In genomic region chr5:153357493-153358112, GRCh38 we compare ENCODE assay signal across 18 cellular contexts.
DNase-seq lines count a peak whose midpoint lies in the region; ATAC-seq, FAIRE-seq and TF ChIP-seq lines count a peak whose summit lies in the region.
"Had no signal": no experiment of that assay in that cellular context is flagged by ENCODE, and none has a peak within 500 bp of the region (broad histone marks: within the 10 kb centered on the region; RNA-seq: fewer than 3 reads in every experiment).

No MANE protein-coding gene starts in this region.

- H3K9ac ChIP-seq in OCI-LY3 (ENCODE audit: low read length), result peak overlapping the region; percentile 4; the same call in 1 of the 2 replicates
- H3K9ac ChIP-seq: BLaER1, KMS-11 had no signal

- no peak for TF ChIP-seq RAD21 in A549 (conservative IDR thresholded peaks at IDR 0.05 in 1 of 2, IDR thresholded peaks at IDR 0.05 in 1 of 2)

- intact Hi-C loops in activated T-helper 2 cell treated with anti-CD3 and anti-CD28 coated beads, Interferon-gamma antibody, Interleukin-2, Interleukin-4, amounts not matched to agents 10 μg/mL and 5 μg/mL and 100 μg/mL, durations not matched to agents 14 hours and 24 hours and 36 hours (cut with micrococcal nuclease), result loop anchor here (10.0 kb wide), 1 partner anchor 833 kb away; no protein-coding TSS in a partner anchor

- H3K36me3 Mint-ChIP-seq in activated naive CD4-positive, alpha-beta T cell treated with anti-CD3 and anti-CD28 coated beads, Interleukin-2, amount 50 U/mL, for 72 hours, result peaks cover 7 to 13% of the 10 kb centered on the region in 2 donors
- H3K36me3 Mint-ChIP-seq in activated naive CD4-positive, alpha-beta T cell treated with anti-CD3 and anti-CD28 coated beads, Interleukin-2, amount 10 ng/mL, durations not matched to agents 7 days and 5 days, result no peaks in the 10 kb centered on the region
- H3K36me3 Mint-ChIP-seq in naive thymus-derived CD8-positive, alpha-beta T cell, result no peaks in the 10 kb centered on the region
- no peaks in the 10 kb centered on the region for H3K36me3 Mint-ChIP-seq in activated T-helper 2 cell treated with anti-CD3 and anti-CD28 coated beads, Interferon-gamma antibody, Interleukin-2, Interleukin-4, amounts not matched to agents 10 μg/mL and 5 μg/mL and 100 μg/mL, durations not matched to agents 14 hours and 24 hours and 36 hours (ENCODE audit: low read depth)
- H3K36me3 Mint-ChIP-seq: CD14-positive monocyte; CD4-positive, alpha-beta memory T cell had no signal

- H3K27ac Mint-ChIP-seq in activated naive CD4-positive, alpha-beta T cell treated with anti-CD3 and anti-CD28 coated beads, Interleukin-2, amount 50 U/mL, for 72 hours, result peak overlapping the region; percentile 18 to 58
- no peak overlapping the region for H3K27ac Mint-ChIP-seq in activated naive CD4-positive, alpha-beta T cell treated with anti-CD3 and anti-CD28 coated beads, Interleukin-2, amount 10 ng/mL, durations not matched to agents 7 days and 5 days
- no peak overlapping the region for H3K27ac Mint-ChIP-seq in naive thymus-derived CD8-positive, alpha-beta T cell
- no peak overlapping the region for H3K27ac Mint-ChIP-seq in activated T-helper 2 cell treated with anti-CD3 and anti-CD28 coated beads, Interferon-gamma antibody, Interleukin-2, Interleukin-4, amounts not matched to agents 10 μg/mL and 5 μg/mL and 100 μg/mL, durations not matched to agents 14 hours and 24 hours and 36 hours
- H3K27ac Mint-ChIP-seq: CD14-positive monocyte had no signal

- no peaks in the 10 kb centered on the region for H3K79me2 ChIP-seq in OCI-LY3 (ENCODE audit: low read length)

- H3K27me3 ChIP-seq in OCI-LY3 (ENCODE audit: low read depth, low read length), result no peaks in the 10 kb centered on the region
- H3K27me3 ChIP-seq: BLaER1 had no signal

- 39% methylated on average over 3 of the region's 3 CpGs for whole genome bisulfite sequencing in A549 (ENCODE audit: missing lambda C conversion rate)

- H3K4me2 ChIP-seq in A549 (no peak overlapping the region), OCI-LY3 (ENCODE audit: low read length) (peak overlapping the region; percentile 68)
- H3K4me2 ChIP-seq: BLaER1, KMS-11 had no signal

- no peak for DNase-seq in activated naive CD4-positive, alpha-beta T cell treated with anti-CD3 and anti-CD28 coated beads, Interleukin-2, amount 50 U/mL, for 72 hours (ENCODE audit: low spot score in 2 of 2)
- no peak for DNase-seq in activated naive CD4-positive, alpha-beta T cell treated with anti-CD3 and anti-CD28 coated beads, Interleukin-2, amount 10 ng/mL, durations not matched to agents 7 days and 5 days
- no peak for DNase-seq in A549 (ENCODE audit: low read depth in 1 of 2, low spot score in 1 of 2)
- DNase-seq in GM12891 (ENCODE audit: insufficient read length, low spot score), result no peak
- no peak for DNase-seq in naive thymus-derived CD8-positive, alpha-beta T cell
- no peak for DNase-seq in activated T-helper 2 cell treated with anti-CD3 and anti-CD28 coated beads, Interferon-gamma antibody, Interleukin-2, Interleukin-4, amounts not matched to agents 10 μg/mL and 5 μg/mL and 100 μg/mL, durations not matched to agents 14 hours and 24 hours and 36 hours (ENCODE audit: low spot score)
- DNase-seq: AML-193; CD4-positive, alpha-beta memory T cell; DMS153; DMS79 treated with DMSO at 0.1 percent for 48 hours; GF-D8 had no signal

- TF ChIP-seq EP300 in A549 (IDR thresholded peaks at IDR 0.05), result no peak

- FAIRE-seq in A549 (lab: Jason Lieb, UNC) (no peak), GM12891 (lab: Jason Lieb, UNC) (peak; percentile 40)
- FAIRE-seq: HTR-8/SVneo had no signal

- no peak overlapping the region for H3K4me3 Mint-ChIP-seq in activated naive CD4-positive, alpha-beta T cell treated with anti-CD3 and anti-CD28 coated beads, Interleukin-2, amount 10 ng/mL, durations not matched to agents 7 days and 5 days
- H3K4me3 Mint-ChIP-seq in naive thymus-derived CD8-positive, alpha-beta T cell, result no peak overlapping the region
- no peak overlapping the region for H3K4me3 Mint-ChIP-seq in activated T-helper 2 cell treated with anti-CD3 and anti-CD28 coated beads, Interferon-gamma antibody, Interleukin-2, Interleukin-4, amounts not matched to agents 10 μg/mL and 5 μg/mL and 100 μg/mL, durations not matched to agents 14 hours and 24 hours and 36 hours (ENCODE audit: low read depth)
- H3K4me3 Mint-ChIP-seq: CD14-positive monocyte had no signal

- TF ChIP-seq POLR2A in A549 (IDR thresholded peaks at IDR 0.05; ENCODE audit: low read length), result no peak
- TF ChIP-seq POLR2A in GM12891 (IDR thresholded peaks at IDR 0.05; ENCODE audit: low read depth, low read length), result no peak

- CTCF ChIA-PET in activated naive CD4-positive, alpha-beta T cell treated with anti-CD3 and anti-CD28 coated beads, Interleukin-2, amount 10 ng/mL, durations not matched to agents 7 days and 5 days (lab: Charles Lee), result no interaction called here
- CTCF ChIA-PET in A549 (lab: Yijun Ruan, JAX), result interaction anchor here (1.1 kb wide), 1 partner anchor 608 kb away, joined by 3 read pairs; no protein-coding TSS in a partner anchor

- TF ChIP-seq CTCF in A549 (IDR thresholded peaks at IDR 0.05) (no peak), OCI-LY3 (IDR thresholded peaks at IDR 0.05; ENCODE audit: low read depth, low read length) (no peak)

- peaks cover 13 to 28% of the 10 kb centered on the region in 2 donors for H3K9me3 Mint-ChIP-seq in activated naive CD4-positive, alpha-beta T cell treated with anti-CD3 and anti-CD28 coated beads, Interleukin-2, amount 50 U/mL, for 72 hours
- no peaks in the 10 kb centered on the region for H3K9me3 Mint-ChIP-seq in activated naive CD4-positive, alpha-beta T cell treated with anti-CD3 and anti-CD28 coated beads, Interleukin-2, amount 10 ng/mL, durations not matched to agents 7 days and 5 days
- peaks cover 0 to 13% (median 2%) of the 10 kb centered on the region in 9 donors for H3K9me3 Mint-ChIP-seq in naive thymus-derived CD8-positive, alpha-beta T cell
- H3K9me3 Mint-ChIP-seq in activated T-helper 2 cell treated with anti-CD3 and anti-CD28 coated beads, Interferon-gamma antibody, Interleukin-2, Interleukin-4, amounts not matched to agents 10 μg/mL and 5 μg/mL and 100 μg/mL, durations not matched to agents 14 hours and 24 hours and 36 hours, result peaks cover 3% of the 10 kb centered on the region

- H3K36me3 ChIP-seq in OCI-LY3 (replicated peaks; ENCODE audit: low read depth, low read length), result no peaks in the 10 kb centered on the region
- H3K36me3 ChIP-seq: BLaER1, HAP-1 had no signal

- H3K4me1 Mint-ChIP-seq in activated naive CD4-positive, alpha-beta T cell treated with anti-CD3 and anti-CD28 coated beads, Interleukin-2, amount 10 ng/mL, durations not matched to agents 7 days and 5 days, result peaks cover 25% of the 10 kb centered on the region
- H3K4me1 Mint-ChIP-seq in naive thymus-derived CD8-positive, alpha-beta T cell, result peaks cover 2 to 20% (median 13%) of the 10 kb centered on the region in 4 donors
- H3K4me1 Mint-ChIP-seq in activated T-helper 2 cell treated with anti-CD3 and anti-CD28 coated beads, Interferon-gamma antibody, Interleukin-2, Interleukin-4, amounts not matched to agents 10 μg/mL and 5 μg/mL and 100 μg/mL, durations not matched to agents 14 hours and 24 hours and 36 hours (ENCODE audit: low read depth), result peaks cover 18% of the 10 kb centered on the region
- H3K4me1 Mint-ChIP-seq: CD14-positive monocyte had no signal

- H4K20me1 ChIP-seq in OCI-LY3 (ENCODE audit: insufficient read depth, low read length), result no peaks in the 10 kb centered on the region
- H4K20me1 ChIP-seq: BLaER1 had no signal

- no peak for ATAC-seq in activated naive CD4-positive, alpha-beta T cell treated with anti-CD3 and anti-CD28 coated beads, Interleukin-2, amount 50 U/mL, for 72 hours
- ATAC-seq in A549, result no peak
- ATAC-seq in naive thymus-derived CD8-positive, alpha-beta T cell, result no peak
- no peak for ATAC-seq in HG02884 (IDR thresholded peaks at IDR 0.05; ENCODE audit: unreplicated experiment)

- no peak overlapping the region for H2AFZ ChIP-seq in OCI-LY3 (ENCODE audit: low read depth, low read length)

- H3K9me3 ChIP-seq in A549 (no peaks in the 10 kb centered on the region), OCI-LY3 (ENCODE audit: insufficient read depth, low read length) (no peaks in the 10 kb centered on the region)
- H3K9me3 ChIP-seq: BLaER1, HAP-1 had no signal

- POLR2A ChIA-PET in A549 (lab: Yijun Ruan, JAX), result no interaction called here
- POLR2A ChIA-PET in naive thymus-derived CD8-positive, alpha-beta T cell (lab: Charles Lee), result no interaction called here

- no peak overlapping the region for H3K4me3 ChIP-seq in A549
- no peak overlapping the region for H3K4me3 ChIP-seq in OCI-LY3 (ENCODE audit: low read length)
- H3K4me3 ChIP-seq: BLaER1, HAP-1 had no signal

- H3K27me3 Mint-ChIP-seq in activated naive CD4-positive, alpha-beta T cell treated with anti-CD3 and anti-CD28 coated beads, Interleukin-2, amount 10 ng/mL, durations not matched to agents 7 days and 5 days, result no peaks in the 10 kb centered on the region
- H3K27me3 Mint-ChIP-seq in naive thymus-derived CD8-positive, alpha-beta T cell, result peaks cover 0 to 10% (median 2%) of the 10 kb centered on the region in 5 donors
- H3K27me3 Mint-ChIP-seq in activated T-helper 2 cell treated with anti-CD3 and anti-CD28 coated beads, Interferon-gamma antibody, Interleukin-2, Interleukin-4, amounts not matched to agents 10 μg/mL and 5 μg/mL and 100 μg/mL, durations not matched to agents 14 hours and 24 hours and 36 hours (ENCODE audit: low read depth), result no peaks in the 10 kb centered on the region

- no peak overlapping the region for H3K27ac ChIP-seq in A549
- peak overlapping the region; percentile 76 for H3K27ac ChIP-seq in OCI-LY3 (ENCODE audit: low read length)
- H3K27ac ChIP-seq: BLaER1, KMS-11 had no signal

- H3K4me1 ChIP-seq in A549 (no peaks in the 10 kb centered on the region), OCI-LY3 (ENCODE audit: low read length) (peaks cover 15% of the 10 kb centered on the region)
- H3K4me1 ChIP-seq: HAP-1 had no signal

TF ChIP-seq in A549, 52 proteins besides CTCF, POLR2A, EP300 and RAD21:
- TF ChIP-seq MAFK (IDR thresholded peaks at IDR 0.05; ENCODE audit: partially characterized antibody) (peak; percentile 68), JUN (IDR thresholded peaks at IDR 0.05) (no peak)

TF ChIP-seq in GM12891, 5 proteins besides CTCF, POLR2A, EP300 and RAD21:
- no peak for TF ChIP-seq POLR2AphosphoS5 (IDR thresholded peaks at IDR 0.05; ENCODE audit: low read depth, low read length)
- no peak for TF ChIP-seq POU2F2 (IDR thresholded peaks at IDR 0.05; ENCODE audit: low read depth, low read length)
- no peak for TF ChIP-seq PAX5 (IDR thresholded peaks at IDR 0.05; ENCODE audit: insufficient read depth, low read length, severe bottlenecking)
- TF ChIP-seq TAF1 (IDR thresholded peaks at IDR 0.05; ENCODE audit: low read depth, low read length), result no peak

Comparison
In these comparisons a context has a peak if more than half of its experiments do, and no peak if none do; other contexts are left out.
1. H3K27ac Mint-ChIP-seq: peak in activated naive CD4-positive, alpha-beta T cell treated with anti-CD3 and anti-CD28 coated beads, Interleukin-2, amount 50 U/mL, for 72 hours (2 of 2); none in activated naive CD4-positive, alpha-beta T cell treated with anti-CD3 and anti-CD28 coated beads, Interleukin-2, amount 10 ng/mL, durations not matched to agents 7 days and 5 days (single experiment), naive thymus-derived CD8-positive, alpha-beta T cell (0 of 10) and activated T-helper 2 cell treated with anti-CD3 and anti-CD28 coated beads, Interferon-gamma antibody, Interleukin-2, Interleukin-4, amounts not matched to agents 10 μg/mL and 5 μg/mL and 100 μg/mL, durations not matched to agents 14 hours and 24 hours and 36 hours (single experiment).